28 cellular contexts compared by ENCODE assay signal in the genomic region with DNA sequence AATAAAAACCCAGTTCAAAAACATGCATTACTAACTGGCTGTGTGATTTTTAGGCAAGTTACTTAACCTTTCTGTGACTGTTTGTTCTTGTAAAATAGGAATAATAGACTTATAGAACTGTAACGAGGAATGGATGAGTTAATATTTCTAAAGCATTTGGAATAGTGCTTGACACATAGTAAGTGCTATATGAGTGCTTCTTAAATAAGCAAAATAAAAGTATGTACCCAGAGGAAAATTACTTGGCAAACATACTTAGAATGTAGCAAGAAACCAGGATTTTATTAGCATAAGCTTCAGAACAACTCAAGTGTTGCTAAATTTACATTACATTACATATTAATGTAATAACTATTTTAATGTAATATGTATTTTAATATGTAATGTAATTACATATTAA.
"Had no signal": no experiment of that assay in that cellular context is flagged by ENCODE, and none has a peak within 500 bp of the region (broad histone marks: within the 10 kb centered on the region; RNA-seq: fewer than 3 reads in every experiment).

No MANE protein-coding gene starts in this region.

- H3K9me3 ChIP-seq: right atrium auricular region, stomach, thyroid gland had no signal

- H3K4me1 Mint-ChIP-seq: neural crest cell had no signal

- DNase-seq: activated CD4-positive, alpha-beta T cell treated with anti-CD3 and anti-CD28 coated beads for 36 hours; activated CD4-positive, CD25-positive, alpha-beta regulatory T cell; activated CD8-positive, alpha-beta memory T cell treated with anti-CD3 and anti-CD28 coated beads for 24 hours; activated effector memory CD4-positive, alpha-beta T cell treated with Interleukin-2 at 50 U/mL for 16 hours; activated naive CD4-positive, alpha-beta T cell treated with anti-CD3 and anti-CD28 coated beads for 36 hours; activated naive CD8-positive, alpha-beta T cell treated with anti-CD3 and anti-CD28 coated beads, Interleukin-2, amount 10 ng/mL, durations not matched to agents 7 days and 5 days; amniotic stem cell; caudate nucleus; cortex of kidney; foreskin fibroblast; head of caudate nucleus; hippocampal formation; immature natural killer cell; kidney; left colon; naive thymus-derived CD8-positive, alpha-beta T cell; occipital lobe; stimulated activated CD4-positive, alpha-beta T cell treated with anti-CD3 and anti-CD28 coated beads, Interleukin-1b, Interleukin-23, amount 100 ng/mL, for 48 hours; stimulated activated CD4-positive, alpha-beta T cell treated with anti-CD3 and anti-CD28 coated beads, Interleukin-4, amount 100 ng/mL, for 4 hours; stimulated activated naive B cell treated with anti-CD40 and anti-IgM and Interleukin-4, amounts not matched to agents 10 μg/mL and 1 μg/mL and 100 μg/mL, for 72 hours; stomach; T-helper 1 cell; thyroid gland had no signal

- H3K27me3 Mint-ChIP-seq: activated CD4-positive, alpha-beta T cell treated with anti-CD3 and anti-CD28 coated beads for 36 hours; activated naive CD8-positive, alpha-beta T cell treated with anti-CD3 and anti-CD28 coated beads, Interleukin-2, amount 10 ng/mL, durations not matched to agents 7 days and 5 days; memory B cell; naive thymus-derived CD8-positive, alpha-beta T cell; stimulated activated naive B cell treated with anti-CD40 and anti-IgM and Interleukin-4, amounts not matched to agents 10 μg/mL and 1 μg/mL and 100 μg/mL, for 72 hours had no signal

- H3K27me3 ChIP-seq: right atrium auricular region, stomach, thyroid gland had no signal

- H3K36me3 Mint-ChIP-seq: activated naive CD8-positive, alpha-beta T cell treated with anti-CD3 and anti-CD28 coated beads, Interleukin-2, amount 10 ng/mL, durations not matched to agents 7 days and 5 days; immature natural killer cell had no signal

- H3K27ac Mint-ChIP-seq: activated CD4-positive, alpha-beta T cell treated with anti-CD3 and anti-CD28 coated beads for 36 hours; activated naive CD4-positive, alpha-beta T cell treated with anti-CD3 and anti-CD28 coated beads for 36 hours; activated naive CD8-positive, alpha-beta T cell treated with anti-CD3 and anti-CD28 coated beads, Interleukin-2, amount 10 ng/mL, durations not matched to agents 7 days and 5 days; memory B cell; naive thymus-derived CD8-positive, alpha-beta T cell; stimulated activated naive B cell treated with anti-CD40 and anti-IgM and Interleukin-4, amounts not matched to agents 10 μg/mL and 1 μg/mL and 100 μg/mL, for 72 hours; T-helper 2 cell treated with Interferon-gamma antibody and Interleukin-4, amounts not matched to agents 5 μg/mL and 100 μg/mL, for 36 hours had no signal

- H3K4me2 ChIP-seq: smooth muscle cell had no signal

- H3K4me1 ChIP-seq: right atrium auricular region had no signal

- H3K9me3 Mint-ChIP-seq: activated naive CD4-positive, alpha-beta T cell treated with anti-CD3 and anti-CD28 coated beads for 36 hours; activated naive CD8-positive, alpha-beta T cell treated with anti-CD3 and anti-CD28 coated beads, Interleukin-2, amount 10 ng/mL, durations not matched to agents 7 days and 5 days; immature natural killer cell; memory B cell; naive thymus-derived CD8-positive, alpha-beta T cell; neural crest cell; stimulated activated naive B cell treated with anti-CD40 and anti-IgM and Interleukin-4, amounts not matched to agents 10 μg/mL and 1 μg/mL and 100 μg/mL, for 72 hours; T-helper 2 cell treated with Interferon-gamma antibody and Interleukin-4, amounts not matched to agents 5 μg/mL and 100 μg/mL, for 36 hours had no signal

- H3K4me3 Mint-ChIP-seq: activated CD4-positive, alpha-beta T cell treated with anti-CD3 and anti-CD28 coated beads for 36 hours; activated naive CD4-positive, alpha-beta T cell treated with anti-CD3 and anti-CD28 coated beads for 36 hours; activated naive CD8-positive, alpha-beta T cell treated with anti-CD3 and anti-CD28 coated beads, Interleukin-2, amount 10 ng/mL, durations not matched to agents 7 days and 5 days; immature natural killer cell; memory B cell; naive thymus-derived CD8-positive, alpha-beta T cell; neural crest cell; stimulated activated naive B cell treated with anti-CD40 and anti-IgM and Interleukin-4, amounts not matched to agents 10 μg/mL and 1 μg/mL and 100 μg/mL, for 72 hours; T-helper 2 cell treated with Interferon-gamma antibody and Interleukin-4, amounts not matched to agents 5 μg/mL and 100 μg/mL, for 36 hours had no signal

- H3K27ac ChIP-seq: right atrium auricular region, stomach had no signal

- H3K4me3 ChIP-seq: right atrium auricular region, smooth muscle cell, stomach, thyroid gland had no signal

- H3K36me3 ChIP-seq: right atrium auricular region, thyroid gland had no signal
